In genomic region chr1:183023601-183024351, GRCh38 we compare ENCODE assay signal across 8 cellular contexts. TPM values are rescaled to one million over a fixed set of nuclear protein-coding genes. Genes with fewer than 3 reads are reported as not detected.
DNase-seq lines count a peak whose midpoint lies in the region; ATAC-seq and TF ChIP-seq lines count a peak whose summit lies in the region.

No MANE protein-coding gene starts in this region.

- peaks cover 81% of the 10 kb centered on the region for H3K27me3 Mint-ChIP-seq in activated naive CD8-positive, alpha-beta T cell treated with anti-CD3 and anti-CD28 coated beads, Interleukin-2, amount 10 ng/mL, durations not matched to agents 7 days and 5 days

- H3K9me2 ChIP-seq in OCI-LY1 (ENCODE audit: low read depth, low read length), result no peaks in the 10 kb centered on the region

- peak overlapping the region; percentile 67 for H3K4me3 Mint-ChIP-seq in activated naive CD8-positive, alpha-beta T cell treated with anti-CD3 and anti-CD28 coated beads, Interleukin-2, amount 10 ng/mL, durations not matched to agents 7 days and 5 days

- H3K4me2 ChIP-seq in DND-41 (ENCODE audit: insufficient read depth, low read length) (no peak overlapping the region), OCI-LY1 (ENCODE audit: low read length) (peak overlapping the region; percentile 75)

- H3K27ac ChIP-seq in DND-41 (ENCODE audit: low read length) (no peak overlapping the region), OCI-LY1 (ENCODE audit: low read depth, low read length, poor library complexity, severe bottlenecking) (peak overlapping the region; percentile 45), right atrium auricular region (peak overlapping the region; percentile 99 to 100), psoas muscle (peak overlapping the region; percentile 100)

- no peaks in the 10 kb centered on the region for H3K9me3 Mint-ChIP-seq in activated naive CD8-positive, alpha-beta T cell treated with anti-CD3 and anti-CD28 coated beads, Interleukin-2, amount 10 ng/mL, durations not matched to agents 7 days and 5 days

- no peaks in the 10 kb centered on the region for H3K4me1 ChIP-seq in DND-41 (ENCODE audit: insufficient read depth, low read length)
- H3K4me1 ChIP-seq in OCI-LY1 (ENCODE audit: insufficient read depth, low read length, severe bottlenecking), result peaks cover 52% of the 10 kb centered on the region
- H3K4me1 ChIP-seq in right atrium auricular region, result peaks cover 0 to 44% of the 10 kb centered on the region in 2 donors
- H3K4me1 ChIP-seq in psoas muscle, result peaks cover 55% of the 10 kb centered on the region

- H3K4me3 ChIP-seq in DND-41 (ENCODE audit: low read depth in 1 of 2, low read length in 2 of 2) (no peak overlapping the region), OCI-LY1 (ENCODE audit: low read depth, low read length, poor library complexity, severe bottlenecking) (peak overlapping the region; percentile 70), right atrium auricular region (peak overlapping the region; percentile 88 to 94), psoas muscle (peak overlapping the region; percentile 89)

- H4K20me1 ChIP-seq in DND-41 (ENCODE audit: insufficient read depth, low read length) (no peaks in the 10 kb centered on the region), OCI-LY1 (ENCODE audit: insufficient read depth, low read length) (no peaks in the 10 kb centered on the region)

- H2AFZ ChIP-seq in DND-41 (ENCODE audit: low read depth, low read length) (no peak overlapping the region), OCI-LY1 (ENCODE audit: low read length) (no peak overlapping the region)

- H3F3A ChIP-seq in OCI-LY1 (ENCODE audit: insufficient read depth, low read length), result no peaks in the 10 kb centered on the region

- peak; percentile 31; the same call in 1 of the 3 replicates for ATAC-seq in DND-41 (ENCODE audit: insufficient read depth, low read depth)
- ATAC-seq in GM21367 (IDR thresholded peaks at IDR 0.05; ENCODE audit: unreplicated experiment), result peak; percentile 55
- ATAC-seq in HG03565 (IDR thresholded peaks at IDR 0.05; ENCODE audit: unreplicated experiment), result peak; percentile 59
- ATAC-seq in activated naive CD8-positive, alpha-beta T cell treated with anti-CD3 and anti-CD28 coated beads, Interleukin-2, amount 10 ng/mL, durations not matched to agents 7 days and 5 days (ENCODE audit: low read depth), result peak; percentile 63
- peak; percentile 55 to 63 (median 59) for ATAC-seq in psoas muscle

- no peak overlapping the region for H3K9ac ChIP-seq in DND-41 (ENCODE audit: low read depth, low read length)
- peak overlapping the region; percentile 57 for H3K9ac ChIP-seq in OCI-LY1 (ENCODE audit: low read length)

- H3K36me3 ChIP-seq in DND-41 (ENCODE audit: insufficient read depth, low read length) (no peaks in the 10 kb centered on the region), OCI-LY1 (ENCODE audit: insufficient read depth, low read length) (peaks cover 29% of the 10 kb centered on the region), right atrium auricular region (no peaks in the 10 kb centered on the region), psoas muscle (ENCODE audit: insufficient read depth in 1 of 2, low read depth in 1 of 2) (no peaks in the 10 kb centered on the region)

- intact Hi-C loops in psoas muscle (cut with DNase I), result loop anchor here (2.0 to 5.0 kb wide), 2 partner anchors 61 kb away; no protein-coding TSS in a partner anchor

- H3K4me1 Mint-ChIP-seq in activated naive CD8-positive, alpha-beta T cell treated with anti-CD3 and anti-CD28 coated beads, Interleukin-2, amount 10 ng/mL, durations not matched to agents 7 days and 5 days, result peaks cover 15% of the 10 kb centered on the region

- no peak for TF ChIP-seq CTCF in DND-41 (IDR thresholded peaks at IDR 0.05; ENCODE audit: borderline replicate concordance, extremely low read depth, low read length, poor library complexity, severe bottlenecking)
- TF ChIP-seq CTCF in OCI-LY1 (IDR thresholded peaks at IDR 0.05; ENCODE audit: low read length), result peak; percentile 71
- TF ChIP-seq CTCF in right atrium auricular region (IDR thresholded peaks at IDR 0.05), result peak; percentile 49 to 66
- peak; percentile 51 for TF ChIP-seq CTCF in psoas muscle (IDR thresholded peaks at IDR 0.05)

- DNase-seq in DND-41, result no peak
- peak; percentile 58 for DNase-seq in activated naive CD8-positive, alpha-beta T cell treated with anti-CD3 and anti-CD28 coated beads, Interleukin-2, amount 10 ng/mL, durations not matched to agents 7 days and 5 days
- DNase-seq in right atrium auricular region (ENCODE audit: low spot score), result peak; percentile 70
- DNase-seq in psoas muscle, result peak; percentile 65 to 83
- no peak for DNase-seq in globus pallidus (ENCODE audit: low spot score)

- POLR2A ChIA-PET in activated naive CD8-positive, alpha-beta T cell treated with anti-CD3 and anti-CD28 coated beads, Interleukin-2, amount 10 ng/mL, durations not matched to agents 7 days and 5 days (lab: Charles Lee), result no interaction called here

- WGBS in psoas muscle, 3 donors, result 0 to 1% (median 0%) methylated on average over 50 to 71 of the region's 71 CpGs

- H3K79me2 ChIP-seq in DND-41 (ENCODE audit: insufficient read depth, low read length), result no peaks in the 10 kb centered on the region
- H3K79me2 ChIP-seq in OCI-LY1 (ENCODE audit: insufficient read depth, low read length), result peaks cover 10% of the 10 kb centered on the region; the same call in 1 of the 2 replicates

- H3K27me3 ChIP-seq in DND-41 (ENCODE audit: insufficient read depth, low read length, poor library complexity) (peaks cover 24% of the 10 kb centered on the region), OCI-LY1 (ENCODE audit: insufficient read depth, low read length) (no peaks in the 10 kb centered on the region), right atrium auricular region (no peaks in the 10 kb centered on the region), psoas muscle (ENCODE audit: insufficient read depth in 3 of 3, low read length in 2 of 3) (no peaks in the 10 kb centered on the region)

- H3K27ac Mint-ChIP-seq in activated naive CD8-positive, alpha-beta T cell treated with anti-CD3 and anti-CD28 coated beads, Interleukin-2, amount 10 ng/mL, durations not matched to agents 7 days and 5 days, result no peak overlapping the region

- H3K36me3 Mint-ChIP-seq in activated naive CD8-positive, alpha-beta T cell treated with anti-CD3 and anti-CD28 coated beads, Interleukin-2, amount 10 ng/mL, durations not matched to agents 7 days and 5 days, result peaks cover 2% of the 10 kb centered on the region

- H3K9me3 ChIP-seq in DND-41 (ENCODE audit: insufficient read depth, low read length, severe bottlenecking), result no peaks in the 10 kb centered on the region
- no peaks in the 10 kb centered on the region for H3K9me3 ChIP-seq in OCI-LY1 (ENCODE audit: low read length)
- no peaks in the 10 kb centered on the region for H3K9me3 ChIP-seq in right atrium auricular region
- no peaks in the 10 kb centered on the region for H3K9me3 ChIP-seq in psoas muscle

RNA-seq across cellular contexts. Expression of gene LAMC1, which starts 0.6 kb away (rescaled TPM):
- total RNA-seq in activated naive CD8-positive, alpha-beta T cell treated with anti-CD3 and anti-CD28 coated beads, Interleukin-2, amount 10 ng/mL, durations not matched to agents 7 days and 5 days, result under 1 TPM; 0.17 to 0.97 TPM
- 100 to 1,000 TPM; 154 to 159 TPM for total RNA-seq in right atrium auricular region
- total RNA-seq in psoas muscle, result 10 to 100 TPM; 71.4 to 94.4 (median 80.5) TPM
- 10 to 100 TPM; 28.0 to 39.6 (median 30.5) TPM for polyA plus RNA-seq in psoas muscle

Comparison
In these comparisons a context has a peak if more than half of its experiments do, and no peak if none do; other contexts are left out.
1. DNase-seq: peak in activated naive CD8-positive, alpha-beta T cell treated with anti-CD3 and anti-CD28 coated beads, Interleukin-2, amount 10 ng/mL, durations not matched to agents 7 days and 5 days (single experiment), right atrium auricular region (single experiment) and psoas muscle (2 of 2); none in DND-41 (single experiment) and globus pallidus (single experiment).
2. H3K4me3 ChIP-seq: peak in OCI-LY1 (single experiment), right atrium auricular region (2 of 2) and psoas muscle (single experiment); none in DND-41 (0 of 2).
3. RNA of gene LAMC1, which starts 0.6 kb away (total RNA-seq): 154 to 159 TPM in right atrium auricular region and 71.4 to 94.4 TPM in psoas muscle; 0.17 to 0.97 TPM in activated naive CD8-positive, alpha-beta T cell treated with anti-CD3 and anti-CD28 coated beads, Interleukin-2, amount 10 ng/mL, durations not matched to agents 7 days and 5 days; every median in the first group is over 10 times any median in the second.
4. Peak in every context shown above with its lines, with median percentiles within 50 percentile points of each other: ATAC-seq.